7 cellular contexts compared by ENCODE assay signal in genomic region chr21:44065428-44065827, GRCh38. TPM values are rescaled to one million over a fixed set of nuclear protein-coding genes. Genes with fewer than 3 reads are reported as not detected.
DNase-seq lines count a peak whose midpoint lies in the region; ATAC-seq lines count a peak whose summit lies in the region.

No MANE protein-coding gene starts in this region.

- peak overlapping the region; percentile 35 for H3K27ac ChIP-seq in KOPT-K1 (ENCODE audit: low read depth, low read length, poor library complexity, severe bottlenecking)
- H3K27ac ChIP-seq in caudate nucleus (ENCODE audit: low read depth, low read length) = no peak overlapping the region

- intact Hi-C loops in Right ventricle myocardium inferior (cut with DNase I) = no loop called here

- peaks cover 56% of the 10 kb centered on the region for H3K36me3 Mint-ChIP-seq in stimulated activated naive CD8-positive, alpha-beta T cell treated with anti-CD3 and anti-CD28 coated beads, Interleukin-15, Interleukin-2, amounts not matched to agents 100 ng/mL and 50 ng/mL, for 24 hours (ENCODE audit: low read depth)

- no peaks in the 10 kb centered on the region for H3K9me3 ChIP-seq in KOPT-K1 (ENCODE audit: insufficient read depth, low read length, poor library complexity, severe bottlenecking)

- ATAC-seq in Right ventricle myocardium inferior = no peak

- peaks cover 70% of the 10 kb centered on the region for H3K36me3 ChIP-seq in KOPT-K1 (ENCODE audit: insufficient read depth, low read length)

- peak overlapping the region; percentile 92 for H3K27ac Mint-ChIP-seq in stimulated activated naive CD8-positive, alpha-beta T cell treated with anti-CD3 and anti-CD28 coated beads, Interleukin-15, Interleukin-2, amounts not matched to agents 100 ng/mL and 50 ng/mL, for 24 hours

- no peaks in the 10 kb centered on the region for H3K27me3 Mint-ChIP-seq in stimulated activated naive CD8-positive, alpha-beta T cell treated with anti-CD3 and anti-CD28 coated beads, Interleukin-15, Interleukin-2, amounts not matched to agents 100 ng/mL and 50 ng/mL, for 24 hours

- peak; percentile 88 for DNase-seq in activated CD8-positive, alpha-beta memory T cell treated with anti-CD3 and anti-CD28 coated beads, Interleukin-2, amount 50 U/mL, for 1 hour (ENCODE audit: extremely low read depth)
- DNase-seq in iris pigment epithelial cell (ENCODE audit: low read depth) (peak; percentile 85), caudate nucleus (lab: John Stamatoyannopoulos, UW) (no peak), DMS79 (lab: John Stamatoyannopoulos, UW) (no peak), Right ventricle myocardium inferior (ENCODE audit: missing footprints) (no peak)

- no peaks in the 10 kb centered on the region for H3K9me3 Mint-ChIP-seq in stimulated activated naive CD8-positive, alpha-beta T cell treated with anti-CD3 and anti-CD28 coated beads, Interleukin-15, Interleukin-2, amounts not matched to agents 100 ng/mL and 50 ng/mL, for 24 hours

- peaks cover 43% of the 10 kb centered on the region for H3K4me1 Mint-ChIP-seq in stimulated activated naive CD8-positive, alpha-beta T cell treated with anti-CD3 and anti-CD28 coated beads, Interleukin-15, Interleukin-2, amounts not matched to agents 100 ng/mL and 50 ng/mL, for 24 hours (ENCODE audit: low read depth)

- peak overlapping the region; percentile 61 for H3K4me3 Mint-ChIP-seq in stimulated activated naive CD8-positive, alpha-beta T cell treated with anti-CD3 and anti-CD28 coated beads, Interleukin-15, Interleukin-2, amounts not matched to agents 100 ng/mL and 50 ng/mL, for 24 hours

RNA-seq across cellular contexts. Expression of gene PWP2, which starts 41.8 kb away (rescaled TPM):
- 8.1 TPM for total RNA-seq in Right ventricle myocardium inferior

RNA-seq across cellular contexts. Expression of gene TRAPPC10, which starts 53.3 kb away (rescaled TPM):
- total RNA-seq in Right ventricle myocardium inferior = 20.3 TPM

Comparison
In these comparisons a context has a peak if more than half of its experiments do, and no peak if none do; other contexts are left out.
1. DNase-seq: peak in activated CD8-positive, alpha-beta memory T cell treated with anti-CD3 and anti-CD28 coated beads, Interleukin-2, amount 50 U/mL, for 1 hour (single experiment) and iris pigment epithelial cell (single experiment); none in caudate nucleus (0 of 61), DMS79 (single experiment) and Right ventricle myocardium inferior (single experiment).